8 cellular contexts compared by ENCODE assay signal in the genomic region with DNA sequence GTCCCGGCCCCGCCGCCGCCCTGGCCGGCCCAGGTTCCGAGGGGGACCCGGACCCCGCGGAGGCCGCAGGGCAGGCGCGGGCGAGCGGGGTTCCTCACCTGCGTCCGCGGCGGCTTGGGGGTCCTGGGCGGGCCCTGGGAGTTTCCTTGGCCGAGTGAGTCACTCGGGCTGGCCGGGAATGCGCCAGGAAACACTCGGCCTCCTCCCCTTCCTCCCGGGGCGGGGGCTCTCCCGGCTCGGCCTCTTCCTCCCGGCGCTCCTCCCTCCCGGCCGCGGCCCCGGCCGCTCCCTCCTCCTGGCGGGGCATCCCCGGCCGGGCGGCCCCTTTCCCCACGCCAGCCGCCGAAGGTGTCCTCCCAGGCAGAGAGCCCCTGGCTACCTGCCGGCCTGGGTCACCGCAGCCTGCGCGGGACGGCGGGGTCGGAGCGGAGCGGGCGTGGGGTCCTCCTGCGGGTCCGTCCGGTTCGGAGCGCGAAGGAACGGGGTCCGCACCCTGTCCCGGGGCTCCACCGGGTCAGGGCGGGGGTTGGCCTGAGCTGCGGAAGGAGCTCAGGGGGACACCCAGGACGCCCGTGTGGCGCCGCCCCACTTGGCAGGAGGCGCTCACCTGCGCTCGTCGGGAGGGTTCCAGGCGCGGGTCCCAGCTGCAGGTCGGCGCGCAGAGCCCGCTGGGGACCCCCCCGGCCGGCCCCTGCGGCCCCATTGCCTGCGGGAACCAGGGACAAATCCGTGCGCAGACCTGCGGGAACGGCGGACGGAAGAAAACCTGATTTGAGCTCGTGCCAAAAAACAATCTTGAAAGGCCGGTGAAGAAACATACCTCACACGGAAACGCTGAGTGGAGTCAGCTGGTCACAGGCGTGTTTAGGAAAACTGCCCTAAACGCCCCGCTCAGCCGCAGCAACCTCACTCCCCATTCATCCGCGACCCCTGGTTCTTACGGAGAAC. TPM values are rescaled to one million over a fixed set of nuclear protein-coding genes. Genes with fewer than 3 reads are reported as not detected.
A peak's percentile ranks its signal among the peaks of the same experiment; 100 is the strongest.
DNase-seq lines count a peak whose midpoint lies in the region; ATAC-seq, FAIRE-seq and TF ChIP-seq lines count a peak whose summit lies in the region.

TSS of gene CYFIP1 (minus strand) at position 180 of the 948 bp plus-strand sequence. CDS start 33,083 bp downstream, outside the sequence.

- H3K4me1 Mint-ChIP-seq in activated T-helper 2 cell treated with anti-CD3 and anti-CD28 coated beads, Interferon-gamma antibody, Interleukin-2, Interleukin-4, amounts not matched to agents 10 μg/mL and 5 μg/mL and 100 μg/mL, durations not matched to agents 14 hours and 24 hours and 36 hours (ENCODE audit: low read depth) = peaks cover 14% of the 10 kb centered on the region
- H3K4me1 Mint-ChIP-seq in natural killer cell treated with Interleukin-12 subunit alpha and Interleukin-12 subunit beta and Interleukin-15 and Interleukin-18, amount 100 ng/mL, for 72 hours (ENCODE audit: low read depth in 2 of 2) = peaks cover 11 to 15% of the 10 kb centered on the region in 2 donors

- H3K36me3 Mint-ChIP-seq in activated T-helper 2 cell treated with anti-CD3 and anti-CD28 coated beads, Interferon-gamma antibody, Interleukin-2, Interleukin-4, amounts not matched to agents 10 μg/mL and 5 μg/mL and 100 μg/mL, durations not matched to agents 14 hours and 24 hours and 36 hours (ENCODE audit: low read depth) = no peaks in the 10 kb centered on the region
- no peaks in the 10 kb centered on the region for H3K36me3 Mint-ChIP-seq in natural killer cell treated with Interleukin-12 subunit alpha and Interleukin-12 subunit beta and Interleukin-15 and Interleukin-18, amount 100 ng/mL, for 72 hours

- no peaks in the 10 kb centered on the region for H3K9me3 Mint-ChIP-seq in activated T-helper 2 cell treated with anti-CD3 and anti-CD28 coated beads, Interferon-gamma antibody, Interleukin-2, Interleukin-4, amounts not matched to agents 10 μg/mL and 5 μg/mL and 100 μg/mL, durations not matched to agents 14 hours and 24 hours and 36 hours
- H3K9me3 Mint-ChIP-seq in natural killer cell treated with Interleukin-12 subunit alpha and Interleukin-12 subunit beta and Interleukin-15 and Interleukin-18, amount 100 ng/mL, for 72 hours = no peaks in the 10 kb centered on the region

- no peak for FAIRE-seq in GM12891 (lab: Jason Lieb, UNC)

- peak; percentile 71 for ATAC-seq in HG02885 (IDR thresholded peaks at IDR 0.05; ENCODE audit: poor library complexity, unreplicated experiment)
- peak; percentile 87 for ATAC-seq in foreskin keratinocyte
- peak; percentile 68 to 88 for ATAC-seq in natural killer cell treated with Interleukin-12 subunit alpha and Interleukin-12 subunit beta and Interleukin-15 and Interleukin-18, amount 100 ng/mL, for 72 hours

- no peaks in the 10 kb centered on the region for H3K9me3 ChIP-seq in uterus

- H3K36me3 ChIP-seq in uterus = no peaks in the 10 kb centered on the region

- H3K27me3 Mint-ChIP-seq in activated T-helper 2 cell treated with anti-CD3 and anti-CD28 coated beads, Interferon-gamma antibody, Interleukin-2, Interleukin-4, amounts not matched to agents 10 μg/mL and 5 μg/mL and 100 μg/mL, durations not matched to agents 14 hours and 24 hours and 36 hours (ENCODE audit: low read depth) = peaks cover 24% of the 10 kb centered on the region
- H3K27me3 Mint-ChIP-seq in natural killer cell treated with Interleukin-12 subunit alpha and Interleukin-12 subunit beta and Interleukin-15 and Interleukin-18, amount 100 ng/mL, for 72 hours = peaks cover 7 to 17% of the 10 kb centered on the region in 2 donors

- H3K4me3 Mint-ChIP-seq in activated T-helper 2 cell treated with anti-CD3 and anti-CD28 coated beads, Interferon-gamma antibody, Interleukin-2, Interleukin-4, amounts not matched to agents 10 μg/mL and 5 μg/mL and 100 μg/mL, durations not matched to agents 14 hours and 24 hours and 36 hours (ENCODE audit: low read depth) = peak within 1 kb of the TSS; percentile 87
- peak within 1 kb of the TSS; percentile 87 for H3K4me3 Mint-ChIP-seq in natural killer cell treated with Interleukin-12 subunit alpha and Interleukin-12 subunit beta and Interleukin-15 and Interleukin-18, amount 100 ng/mL, for 72 hours

- H3K27ac ChIP-seq in foreskin keratinocyte (peak within 1 kb of the TSS; percentile 84), uterus (peak within 1 kb of the TSS; percentile 78 to 87)

- H3K27ac Mint-ChIP-seq in activated T-helper 2 cell treated with anti-CD3 and anti-CD28 coated beads, Interferon-gamma antibody, Interleukin-2, Interleukin-4, amounts not matched to agents 10 μg/mL and 5 μg/mL and 100 μg/mL, durations not matched to agents 14 hours and 24 hours and 36 hours = peak within 1 kb of the TSS; percentile 46
- peak within 1 kb of the TSS in 1 of 2 donors; percentile 7 for H3K27ac Mint-ChIP-seq in natural killer cell treated with Interleukin-12 subunit alpha and Interleukin-12 subunit beta and Interleukin-15 and Interleukin-18, amount 100 ng/mL, for 72 hours

- POLR2A ChIA-PET in AG04449 (lab: Yijun Ruan, JAX) = interaction anchor here (0.8 to 0.9 kb wide), 2 partner anchors 9 to 92 kb away, joined by 3 read pairs; no protein-coding TSS in a partner anchor

- CTCF ChIA-PET in AG04449 (lab: Yijun Ruan, JAX) = no interaction called here

- no peak for TF ChIP-seq POLR2A in GM12891 (IDR thresholded peaks at IDR 0.05; ENCODE audit: low read depth, low read length)
- peak; percentile 33 to 60 for TF ChIP-seq POLR2A in uterus (IDR thresholded peaks at IDR 0.05)

- intact Hi-C loops in activated T-helper 2 cell treated with anti-CD3 and anti-CD28 coated beads, Interferon-gamma antibody, Interleukin-2, Interleukin-4, amounts not matched to agents 10 μg/mL and 5 μg/mL and 100 μg/mL, durations not matched to agents 14 hours and 24 hours and 36 hours (cut with micrococcal nuclease) = no loop called here
- intact Hi-C loops in uterus (cut with DNase I; ENCODE audit: low total_unique reads) = no loop called here

- DNase-seq in AG04449 (ENCODE audit: low read depth, low spot score) = no peak
- DNase-seq in GM12891 (ENCODE audit: insufficient read length, low spot score) = peak; percentile 70
- DNase-seq in NCI-H446 treated with DMSO at 0.1 percent for 48 hours (lab: John Stamatoyannopoulos, UW) = peak; percentile 25
- DNase-seq in activated T-helper 2 cell treated with anti-CD3 and anti-CD28 coated beads, Interferon-gamma antibody, Interleukin-2, Interleukin-4, amounts not matched to agents 10 μg/mL and 5 μg/mL and 100 μg/mL, durations not matched to agents 14 hours and 24 hours and 36 hours (ENCODE audit: low spot score) = peak; percentile 16
- DNase-seq in foreskin keratinocyte = peak; percentile 50 to 76
- DNase-seq in natural killer cell treated with Interleukin-12 subunit alpha and Interleukin-12 subunit beta and Interleukin-15 and Interleukin-18, amount 100 ng/mL, for 72 hours (ENCODE audit: low spot score) = peak; percentile 79
- peak; percentile 85 to 88 for DNase-seq in uterus

- peaks cover 5% of the 10 kb centered on the region for H3K4me1 ChIP-seq in foreskin keratinocyte
- H3K4me1 ChIP-seq in uterus = no peaks in the 10 kb centered on the region

- H3K27me3 ChIP-seq in foreskin keratinocyte = no peaks in the 10 kb centered on the region
- H3K27me3 ChIP-seq in uterus = no peaks in the 10 kb centered on the region

- TF ChIP-seq CTCF in AG04449 (IDR thresholded peaks at IDR 0.05; ENCODE audit: insufficient read depth, low read length, missing control alignments) = no peak
- peak; percentile 2 for TF ChIP-seq CTCF in foreskin keratinocyte (conservative IDR thresholded peaks at IDR 0.05)
- TF ChIP-seq CTCF in uterus (IDR thresholded peaks at IDR 0.05) = peak in 1 of 4 experiments; percentile 12

- H3K4me3 ChIP-seq in AG04449 (ENCODE audit: low read depth, low read length) = peak within 1 kb of the TSS; percentile 87
- H3K4me3 ChIP-seq in uterus = peak within 1 kb of the TSS; percentile 79 to 98

TF ChIP-seq in GM12891, 5 proteins besides CTCF, POLR2A, EP300 and RAD21:
- no peak for TF ChIP-seq POLR2AphosphoS5 (IDR thresholded peaks at IDR 0.05; ENCODE audit: low read depth, low read length)
- no peak for TF ChIP-seq PAX5 (IDR thresholded peaks at IDR 0.05; ENCODE audit: insufficient read depth, low read length, severe bottlenecking)
- no peak for TF ChIP-seq SPI1 (IDR thresholded peaks at IDR 0.05; ENCODE audit: low read depth, low read length)
- no peak for TF ChIP-seq TAF1 (IDR thresholded peaks at IDR 0.05; ENCODE audit: low read depth, low read length)
- no peak for TF ChIP-seq POU2F2 (IDR thresholded peaks at IDR 0.05; ENCODE audit: low read depth, low read length)

RNA-seq across cellular contexts. Expression of gene CYFIP1, which starts in this region (rescaled TPM):
- 34.1 TPM for polyA plus RNA-seq in GM12891 (2012; ENCODE audit: low read depth, missing spikeins)
- 52.7 and 53.1 TPM in 2 replicates for total RNA-seq in activated T-helper 2 cell treated with anti-CD3 and anti-CD28 coated beads, Interferon-gamma antibody, Interleukin-2, Interleukin-4, amounts not matched to agents 10 μg/mL and 5 μg/mL and 100 μg/mL, durations not matched to agents 14 hours and 24 hours and 36 hours
- total RNA-seq in foreskin keratinocyte (92.8 and 95.7 TPM in 2 replicates), uterus (100 to 1,000 TPM in 2 of 4 donors, 10 to 100 TPM in 2; 61.5 to 145 (median 101) TPM)
- 35.0 and 39.5 TPM in 2 replicates for polyA plus RNA-seq in foreskin keratinocyte
- 10 to 100 TPM; 10.8 to 19.8 TPM for total RNA-seq in natural killer cell treated with Interleukin-12 subunit alpha and Interleukin-12 subunit beta and Interleukin-15 and Interleukin-18, amount 100 ng/mL, for 72 hours
